In genomic region chr2:58350484-58350883, GRCh38 we compare ENCODE assay signal across 10 cellular contexts.
DNase-seq lines count a peak whose midpoint lies in the region; ATAC-seq and TF ChIP-seq lines count a peak whose summit lies in the region.
"Had no signal": no experiment of that assay in that cellular context is flagged by ENCODE, and none has a peak within 500 bp of the region (broad histone marks: within the 10 kb centered on the region; RNA-seq: fewer than 3 reads in every experiment).

No MANE protein-coding gene starts in this region.

- in situ Hi-C loops in GM13976 (cut with MboI; ENCODE audit: low sequenced_read_pairs, unreplicated experiment), result no loop called here

- peak; percentile 82 for ATAC-seq in GM19372 (IDR thresholded peaks at IDR 0.05; ENCODE audit: low read depth, unreplicated experiment)
- ATAC-seq in HG02852 (IDR thresholded peaks at IDR 0.05; ENCODE audit: unreplicated experiment), result peak; percentile 98
- peak; percentile 98 for ATAC-seq in HG03565 (IDR thresholded peaks at IDR 0.05; ENCODE audit: unreplicated experiment)

- DNase-seq in GM13976 (ENCODE audit: low spot score), result peak; percentile 25
- DNase-seq in stimulated activated CD4-positive, alpha-beta T cell treated with anti-CD3 and anti-CD28 coated beads, Interleukin-4, amount 100 ng/mL, for 4 hours, result no peak
- no peak for DNase-seq in NCI-H187 treated with DMSO at 0.1 percent for 48 hours (lab: John Stamatoyannopoulos, UW)
- DNase-seq in MV-4-11 (lab: John Stamatoyannopoulos, UW), result no peak
- no peak for DNase-seq in NCI-H526 (lab: John Stamatoyannopoulos, UW)
- DNase-seq: activated CD4-positive, alpha-beta memory T cell treated with anti-CD3 and anti-CD28 coated beads, Interleukin-2, amount 10 ng/mL, durations not matched to agents 7 days and 5 days; NCI-H1930 had no signal

- TF ChIP-seq CTCF in GM13976 (IDR thresholded peaks at IDR 0.05; ENCODE audit: borderline replicate concordance, control extremely low read depth, extremely low read depth, insufficient read depth, missing control alignments), result no peak
